Comparison of ENCODE assay signal across 19 cellular contexts in genomic region chr4:23937173-23937572, GRCh38. TPM values are rescaled to one million over a fixed set of nuclear protein-coding genes. Genes with fewer than 3 reads are reported as not detected.
"Had no signal": no experiment of that assay in that cellular context is flagged by ENCODE, and none has a peak within 500 bp of the region (broad histone marks: within the 10 kb centered on the region; RNA-seq: fewer than 3 reads in every experiment).

No MANE protein-coding gene starts in this region.

- H3K9me3 ChIP-seq: gastrocnemius medialis, mucosa of descending colon, suprapubic skin had no signal

- H3K27ac Mint-ChIP-seq: activated CD4-positive, alpha-beta memory T cell treated with anti-CD3 and anti-CD28 coated beads for 36 hours; activated naive CD4-positive, alpha-beta T cell treated with anti-CD3 and anti-CD28 coated beads, Interleukin-2, amount 50 U/mL, for 24 hours; activated T-cell treated with anti-CD3 and anti-CD28 coated beads, Interleukin-2, amount 50 U/mL, for 24 hours; naive thymus-derived CD4-positive, alpha-beta T cell; stimulated activated naive CD8-positive, alpha-beta T cell treated with anti-CD3 and anti-CD28 coated beads, Interleukin-15, Interleukin-2, amounts not matched to agents 100 ng/mL and 50 ng/mL, for 24 hours had no signal

- H3K27me3 Mint-ChIP-seq: activated CD4-positive, alpha-beta memory T cell treated with anti-CD3 and anti-CD28 coated beads for 36 hours; activated naive CD4-positive, alpha-beta T cell treated with anti-CD3 and anti-CD28 coated beads, Interleukin-2, amount 50 U/mL, for 24 hours; activated T-cell treated with anti-CD3 and anti-CD28 coated beads, Interleukin-2, amount 50 U/mL, for 24 hours; naive thymus-derived CD4-positive, alpha-beta T cell; stimulated activated naive CD8-positive, alpha-beta T cell treated with anti-CD3 and anti-CD28 coated beads, Interleukin-15, Interleukin-2, amounts not matched to agents 100 ng/mL and 50 ng/mL, for 24 hours had no signal

- H3K27me3 ChIP-seq: gastrocnemius medialis, suprapubic skin had no signal

- DNase-seq: activated CD4-positive, alpha-beta memory T cell treated with anti-CD3 and anti-CD28 coated beads for 36 hours; activated T-cell treated with anti-CD3 and anti-CD28 coated beads, Interleukin-2, amount 50 U/mL, for 24 hours; central memory CD4-positive, alpha-beta T cell; gastrocnemius medialis; islet precursor cell; mammary epithelial cell; mucosa of descending colon; naive thymus-derived CD4-positive, alpha-beta T cell; posterior cingulate gyrus; trophoblast cell had no signal

- H3K27ac ChIP-seq: coronary artery, skin epidermis, suprapubic skin, VCaP had no signal

- H3K4me3 Mint-ChIP-seq: activated CD4-positive, alpha-beta memory T cell treated with anti-CD3 and anti-CD28 coated beads for 36 hours; activated naive CD4-positive, alpha-beta T cell treated with anti-CD3 and anti-CD28 coated beads, Interleukin-2, amount 50 U/mL, for 24 hours; activated T-cell treated with anti-CD3 and anti-CD28 coated beads, Interleukin-2, amount 50 U/mL, for 24 hours; naive thymus-derived CD4-positive, alpha-beta T cell; stimulated activated naive CD8-positive, alpha-beta T cell treated with anti-CD3 and anti-CD28 coated beads, Interleukin-15, Interleukin-2, amounts not matched to agents 100 ng/mL and 50 ng/mL, for 24 hours had no signal

- H3K36me3 Mint-ChIP-seq: activated CD4-positive, alpha-beta memory T cell treated with anti-CD3 and anti-CD28 coated beads for 36 hours; activated naive CD4-positive, alpha-beta T cell treated with anti-CD3 and anti-CD28 coated beads, Interleukin-2, amount 50 U/mL, for 24 hours; naive thymus-derived CD4-positive, alpha-beta T cell had no signal

- H3K36me3 ChIP-seq: gastrocnemius medialis, suprapubic skin had no signal

- H3K4me1 Mint-ChIP-seq: activated naive CD4-positive, alpha-beta T cell treated with anti-CD3 and anti-CD28 coated beads, Interleukin-2, amount 50 U/mL, for 24 hours; naive thymus-derived CD4-positive, alpha-beta T cell had no signal

- ATAC-seq: esophagus mucosa; gastrocnemius medialis; left lobe of liver; mucosa of descending colon; naive thymus-derived CD4-positive, alpha-beta T cell had no signal

- H3K4me3 ChIP-seq: coronary artery, gastrocnemius medialis, mucosa of descending colon, skin epidermis, suprapubic skin had no signal

- H3K9me3 Mint-ChIP-seq: activated CD4-positive, alpha-beta memory T cell treated with anti-CD3 and anti-CD28 coated beads for 36 hours; activated T-cell treated with anti-CD3 and anti-CD28 coated beads, Interleukin-2, amount 50 U/mL, for 24 hours had no signal

RNA-seq across cellular contexts. Expression of gene PPARGC1A, which starts 47.3 kb away (rescaled TPM):
- total RNA-seq: activated CD4-positive, alpha-beta memory T cell treated with anti-CD3 and anti-CD28 coated beads for 36 hours; naive thymus-derived CD4-positive, alpha-beta T cell; T-helper 1 cell treated with Interleukin-12 subunit alpha and Interleukin-12 subunit beta and Interleukin-4 antibody, amounts not matched to agents 30 ng/mL and 1 ng/mL, for 36 hours had no signal
